24 cellular contexts compared by ENCODE assay signal in genomic region chr22:29463487-29464088, GRCh38. TPM values are rescaled to one million over a fixed set of nuclear protein-coding genes. Genes with fewer than 3 reads are reported as not detected.
DNase-seq lines count a peak whose midpoint lies in the region; ATAC-seq, FAIRE-seq and TF ChIP-seq lines count a peak whose summit lies in the region.
"Had no signal": no experiment of that assay in that cellular context is flagged by ENCODE, and none has a peak within 500 bp of the region (broad histone marks: within the 10 kb centered on the region; RNA-seq: fewer than 3 reads in every experiment).

No MANE protein-coding gene starts in this region.

- no peaks in the 10 kb centered on the region for H3K79me2 ChIP-seq in HepG2 (ENCODE audit: insufficient read depth, low read length)

- TF ChIP-seq POLR2A in HepG2 (IDR thresholded peaks at IDR 0.05; ENCODE audit: insufficient read depth in 1 of 2, low read depth in 2 of 2, low read length in 2 of 2) (no peak), right lobe of liver (IDR thresholded peaks at IDR 0.05) (no peak), breast epithelium (IDR thresholded peaks at IDR 0.05) (no peak)

- CTCF ChIA-PET in HepG2 (lab: Yijun Ruan, JAX; ENCODE audit: low intra/inter-chr PET ratio, low total read pairs), result no interaction called here

- POLR2A ChIA-PET in HepG2 (lab: Yijun Ruan, JAX), result no interaction called here

- H3K4me3 Mint-ChIP-seq in endodermal cell (no peak overlapping the region), neural crest cell (no peak overlapping the region)
- H3K4me3 Mint-ChIP-seq: CD4-positive, alpha-beta T cell had no signal

- H3K9me3 ChIP-seq in HepG2 (ENCODE audit: low read length) (no peaks in the 10 kb centered on the region), right lobe of liver (no peaks in the 10 kb centered on the region), endodermal cell (ENCODE audit: control insufficient read depth, low read length) (no peaks in the 10 kb centered on the region), breast epithelium (no peaks in the 10 kb centered on the region)
- H3K9me3 ChIP-seq: A549, Caco-2 had no signal

- peaks cover 5 to 23% of the 10 kb centered on the region in 2 experiments; a peak in 3 of 5 replicates for H3K27me3 ChIP-seq in HepG2 (ENCODE audit: control insufficient read depth in 1 of 2, insufficient read depth in 2 of 2, low read length in 2 of 2)
- H3K27me3 ChIP-seq in right lobe of liver, result no peaks in the 10 kb centered on the region
- peaks cover 7% of the 10 kb centered on the region for H3K27me3 ChIP-seq in endodermal cell (ENCODE audit: control insufficient read depth, insufficient read depth, low read length, poor library complexity, severe bottlenecking)
- no peaks in the 10 kb centered on the region for H3K27me3 ChIP-seq in breast epithelium

- H3K4me2 ChIP-seq in HepG2 (ENCODE audit: low read depth, low read length), result no peak overlapping the region
- H3K4me2 ChIP-seq: A549 had no signal

- H3K4me3 ChIP-seq in HepG2 (replicated peaks in 1 of 3; ENCODE audit: insufficient read depth in 1 of 3, low read depth in 2 of 3, low read length in 3 of 3), result no peak overlapping the region
- no peak overlapping the region for H3K4me3 ChIP-seq in right lobe of liver
- no peak overlapping the region for H3K4me3 ChIP-seq in endodermal cell (ENCODE audit: low read length)
- H3K4me3 ChIP-seq in breast epithelium, result no peak overlapping the region
- H3K4me3 ChIP-seq: A549, GM23248 had no signal

- 13% methylated on average over 5 of the region's 8 CpGs for WGBS in HepG2 (ENCODE audit: low lambda C conversion rate)
- WGBS in right lobe of liver (ENCODE audit: insufficient coverage, low coverage, low lambda C conversion rate, missing lambda C conversion rate), result 89% methylated on average over 4 of the region's 8 CpGs
- 86 to 92% methylated on average over 1 to 8 of the region's 8 CpGs for WGBS in endodermal cell (ENCODE audit: insufficient coverage in 1 of 2, insufficient read length in 1 of 2), 2 experiments

- H3K27me3 Mint-ChIP-seq in endodermal cell (ENCODE audit: insufficient read depth) (peaks cover 11% of the 10 kb centered on the region), neural crest cell (ENCODE audit: low read depth) (peaks cover 21% of the 10 kb centered on the region)
- H3K27me3 Mint-ChIP-seq: CD4-positive, alpha-beta T cell had no signal

- FAIRE-seq in HepG2 (lab: Jason Lieb, UNC), result no peak
- FAIRE-seq: A549, D721Med, GM12892, GM18507, H54 had no signal

- H4K20me1 ChIP-seq in HepG2 (ENCODE audit: insufficient read depth, low read length), result no peaks in the 10 kb centered on the region

- H3K36me3 ChIP-seq in HepG2 (replicated peaks in 1 of 2; ENCODE audit: control insufficient read depth in 1 of 2, insufficient read depth in 2 of 2, low read length in 2 of 2) (no peaks in the 10 kb centered on the region), right lobe of liver (no peaks in the 10 kb centered on the region), endodermal cell (ENCODE audit: control insufficient read depth, insufficient read depth, low read length) (no peaks in the 10 kb centered on the region), breast epithelium (no peaks in the 10 kb centered on the region)

- no peak overlapping the region for H3K27ac Mint-ChIP-seq in endodermal cell
- H3K27ac Mint-ChIP-seq in neural crest cell (ENCODE audit: unreplicated experiment), result peak overlapping the region; percentile 43
- H3K27ac Mint-ChIP-seq: CD4-positive, alpha-beta T cell had no signal

- DNase-seq in HepG2 (ENCODE audit: low spot score) (no peak), right lobe of liver (no peak), endodermal cell (peak; percentile 61), neural crest cell (ENCODE audit: low read depth, low spot score) (no peak), breast epithelium (ENCODE audit: low spot score in 2 of 2) (no peak), NCI-H2196 treated with DMSO at 0.1 percent for 48 hours (lab: John Stamatoyannopoulos, UW; ENCODE audit: unreplicated experiment) (no peak)
- DNase-seq in activated T-cell treated with anti-CD3 and anti-CD28 coated beads, Interleukin-2, amount 50 U/mL, for 1 hour, result no peak
- DNase-seq: AML-193; Caco-2; CD4-positive, alpha-beta T cell; GDM1; GM23248; IMR-90 had no signal

- no peak overlapping the region for H3K9ac ChIP-seq in HepG2 (ENCODE audit: insufficient read depth, low read depth, low read length)
- H3K9ac ChIP-seq in endodermal cell (ENCODE audit: extremely low read depth, low read length, poor library complexity, severe bottlenecking), result no peak overlapping the region
- H3K9ac ChIP-seq: GM23248 had no signal

- H3K36me3 Mint-ChIP-seq in endodermal cell (ENCODE audit: low read depth) (no peaks in the 10 kb centered on the region), neural crest cell (ENCODE audit: low read depth) (no peaks in the 10 kb centered on the region)

- no peak for TF ChIP-seq EP300 in HepG2 (IDR thresholded peaks at IDR 0.05; ENCODE audit: low read depth in 2 of 2, low read length in 2 of 2)
- no peak for TF ChIP-seq EP300 in HepG2 (CRISPR knock-in tag; IDR thresholded peaks at IDR 0.05; ENCODE audit: borderline replicate concordance)

- H3K4me1 ChIP-seq in HepG2 (ENCODE audit: insufficient read depth, low read length), result no peaks in the 10 kb centered on the region
- no peaks in the 10 kb centered on the region for H3K4me1 ChIP-seq in right lobe of liver
- no peaks in the 10 kb centered on the region for H3K4me1 ChIP-seq in endodermal cell (ENCODE audit: control insufficient read depth, insufficient read depth, low read length)
- no peaks in the 10 kb centered on the region for H3K4me1 ChIP-seq in breast epithelium
- H3K4me1 ChIP-seq: A549, Caco-2 had no signal

- no TSS peak for BruUV-seq in HepG2 (replicated peaks; lab: Mats Ljungman, UMichigan)

- H3K4me1 Mint-ChIP-seq in endodermal cell (peaks cover 2% of the 10 kb centered on the region), neural crest cell (no peaks in the 10 kb centered on the region)

- no peak overlapping the region for H3K27ac ChIP-seq in HepG2 (ENCODE audit: extremely low read length, insufficient read depth, low read length)
- no peak overlapping the region for H3K27ac ChIP-seq in right lobe of liver
- H3K27ac ChIP-seq in endodermal cell (ENCODE audit: low read depth, low read length), result no peak overlapping the region
- H3K27ac ChIP-seq in breast epithelium, result no peak overlapping the region
- H3K27ac ChIP-seq: 22Rv1, A549, C4-2B, GM23248, HL-60 had no signal

- TF ChIP-seq CTCF in HepG2 (CRISPR knock-in tag; IDR thresholded peaks at IDR 0.05) (no peak), right lobe of liver (IDR thresholded peaks at IDR 0.05) (no peak), endodermal cell (conservative IDR thresholded peaks at IDR 0.05) (no peak), neural crest cell (conservative IDR thresholded peaks at IDR 0.05) (no peak), breast epithelium (IDR thresholded peaks at IDR 0.05) (no peak)

- H2AFZ ChIP-seq in HepG2 (ENCODE audit: low read length), result no peak overlapping the region
- H2AFZ ChIP-seq: GM23248 had no signal

- TF ChIP-seq RAD21 in HepG2 (CRISPR knock-in tag; IDR thresholded peaks at IDR 0.05), result no peak

- in situ Hi-C loops in HepG2 (cut with HindIII; ENCODE audit: extremely low pct_ligation_motif_present, low pct_unique_long_range_greater_than_20kb), result no loop called here

- no peaks in the 10 kb centered on the region for H3K9me3 Mint-ChIP-seq in endodermal cell
- no peaks in the 10 kb centered on the region for H3K9me3 Mint-ChIP-seq in neural crest cell
- H3K9me3 Mint-ChIP-seq: CD4-positive, alpha-beta T cell had no signal

- peak; percentile 34; the same call in 2 of the 3 replicates for ATAC-seq in HepG2
- no peak for ATAC-seq in right lobe of liver
- no peak for ATAC-seq in HG02884 (IDR thresholded peaks at IDR 0.05; ENCODE audit: unreplicated experiment)

- intact Hi-C loops in HepG2 (cut with micrococcal nuclease; ENCODE audit: unreplicated experiment) (no loop called here), right lobe of liver (cut with DNase I) (no loop called here), breast epithelium (cut with DNase I; ENCODE audit: low total_unique reads) (no loop called here)

RNA-seq across cellular contexts. Expression of gene NEFH, which starts 16.4 kb away (rescaled TPM):
- total RNA-seq in HepG2 (2016; rRNA removed; fragmentation: Illumina TruSeq; extraction: Trizol) (not detected in 2 replicates), right lobe of liver (under 1 TPM in 5 of 6 experiments, not detected in 1; 0.06 to 0.40 (median 0.09) TPM), endodermal cell (1 to 10 TPM in 1 of 2 donors, under 1 TPM in 1; 0.92 to 1.7 TPM), neural crest cell (2.9 and 3.9 TPM in 2 replicates), breast epithelium (under 1 TPM; 0.29 to 0.33 (median 0.32) TPM)
- not detected in 2 replicates for total RNA-seq in HepG2 (2016; cell fraction: cytosol; rRNA removed; fragmentation: Illumina TruSeq; extraction: Trizol; ENCODE audit: low read depth)
- not detected in 2 replicates for total RNA-seq in HepG2 (2016; cell fraction: insoluble cytoplasmic fraction; rRNA removed; fragmentation: Illumina TruSeq; extraction: Trizol)
- total RNA-seq in HepG2 (2016; cell fraction: membrane; rRNA removed; fragmentation: Illumina TruSeq; extraction: Trizol), result not detected in 2 replicates
- total RNA-seq in HepG2 (2016; cell fraction: nucleus; rRNA removed; fragmentation: Illumina TruSeq; extraction: Trizol), result not detected in 2 replicates
- not detected in 2 replicates for polyA plus RNA-seq in HepG2 (2011; rRNA removed)
- polyA plus RNA-seq in HepG2 (2011; cell fraction: cytosol; rRNA removed), result not detected in 2 replicates
- not detected in 2 replicates for polyA plus RNA-seq in HepG2 (2011; cell fraction: nucleus; rRNA removed)
- polyA plus RNA-seq in HepG2 (2012), result not detected in 2 replicates
- polyA plus RNA-seq in HepG2 (2016; cell fraction: cytosol; fragmentation: Illumina TruSeq; extraction: Trizol; ENCODE audit: low read depth), result not detected in 2 replicates
- not detected in 2 replicates for polyA plus RNA-seq in HepG2 (2016; cell fraction: insoluble cytoplasmic fraction; fragmentation: Illumina TruSeq; extraction: Trizol; ENCODE audit: low read depth)
- not detected in 2 replicates for polyA plus RNA-seq in HepG2 (2016; cell fraction: membrane; fragmentation: Illumina TruSeq; extraction: Trizol; ENCODE audit: low read depth)
- not detected in 2 replicates for polyA plus RNA-seq in HepG2 (2016; cell fraction: nucleus; fragmentation: Illumina TruSeq; extraction: Trizol; ENCODE audit: insufficient read depth, low read depth)
- polyA minus RNA-seq in HepG2 (2011; rRNA and poly(A)+ RNA removed; ENCODE audit: low replicate concordance), result 0.12 TPM in 1 of 2 replicates, not detected in the other
- not detected in 2 replicates for polyA minus RNA-seq in HepG2 (2011; cell fraction: cytosol; rRNA and poly(A)+ RNA removed)
- not detected in 2 replicates for polyA minus RNA-seq in HepG2 (2011; cell fraction: nucleus; rRNA and poly(A)+ RNA removed)
- polyA plus RNA-seq in endodermal cell (2013, experiment 1 of 2), result 1.8 TPM
- 1.9 TPM for polyA plus RNA-seq in endodermal cell (2013, experiment 2 of 2)
- total RNA-seq: Caco-2, HT1080 had no signal

RNA-seq across cellular contexts. Expression of gene RFPL1, which starts 25.2 kb away (rescaled TPM):
- total RNA-seq in HepG2 (2016; rRNA removed; fragmentation: Illumina TruSeq; extraction: Trizol) (not detected in 2 replicates), right lobe of liver (under 1 TPM in 2 of 6 experiments, not detected in 4; 0.35 to 0.37 TPM), endodermal cell (not detected), neural crest cell (not detected in 2 replicates), breast epithelium (not detected)
- total RNA-seq in HepG2 (2016; cell fraction: cytosol; rRNA removed; fragmentation: Illumina TruSeq; extraction: Trizol; ENCODE audit: low read depth), result not detected in 2 replicates
- total RNA-seq in HepG2 (2016; cell fraction: insoluble cytoplasmic fraction; rRNA removed; fragmentation: Illumina TruSeq; extraction: Trizol), result not detected in 2 replicates
- not detected in 2 replicates for total RNA-seq in HepG2 (2016; cell fraction: membrane; rRNA removed; fragmentation: Illumina TruSeq; extraction: Trizol)
- total RNA-seq in HepG2 (2016; cell fraction: nucleus; rRNA removed; fragmentation: Illumina TruSeq; extraction: Trizol), result not detected in 2 replicates
- polyA plus RNA-seq in HepG2 (2011; rRNA removed), result not detected in 2 replicates
- polyA plus RNA-seq in HepG2 (2011; cell fraction: cytosol; rRNA removed), result not detected in 2 replicates
- not detected in 2 replicates for polyA plus RNA-seq in HepG2 (2011; cell fraction: nucleus; rRNA removed)
- not detected in 2 replicates for polyA plus RNA-seq in HepG2 (2012)
- polyA plus RNA-seq in HepG2 (2016; cell fraction: cytosol; fragmentation: Illumina TruSeq; extraction: Trizol; ENCODE audit: low read depth), result not detected in 2 replicates
- not detected in 2 replicates for polyA plus RNA-seq in HepG2 (2016; cell fraction: insoluble cytoplasmic fraction; fragmentation: Illumina TruSeq; extraction: Trizol; ENCODE audit: low read depth)
- not detected in 2 replicates for polyA plus RNA-seq in HepG2 (2016; cell fraction: membrane; fragmentation: Illumina TruSeq; extraction: Trizol; ENCODE audit: low read depth)
- not detected in 2 replicates for polyA plus RNA-seq in HepG2 (2016; cell fraction: nucleus; fragmentation: Illumina TruSeq; extraction: Trizol; ENCODE audit: insufficient read depth, low read depth)
- not detected in 2 replicates for polyA minus RNA-seq in HepG2 (2011; rRNA and poly(A)+ RNA removed; ENCODE audit: low replicate concordance)
- not detected in 2 replicates for polyA minus RNA-seq in HepG2 (2011; cell fraction: cytosol; rRNA and poly(A)+ RNA removed)
- polyA minus RNA-seq in HepG2 (2011; cell fraction: nucleus; rRNA and poly(A)+ RNA removed), result not detected in 2 replicates
- polyA plus RNA-seq in endodermal cell (2013, experiment 1 of 2), result not detected
- not detected for polyA plus RNA-seq in endodermal cell (2013, experiment 2 of 2)
- total RNA-seq: Caco-2; CD4-positive, alpha-beta T cell; GM23248; HT1080; IMR-90 had no signal
- polyA plus RNA-seq: A549, BJ, GM23248, IMR-90 had no signal
